Comparison of ENCODE assay signal across 26 cellular contexts in the genomic region with DNA sequence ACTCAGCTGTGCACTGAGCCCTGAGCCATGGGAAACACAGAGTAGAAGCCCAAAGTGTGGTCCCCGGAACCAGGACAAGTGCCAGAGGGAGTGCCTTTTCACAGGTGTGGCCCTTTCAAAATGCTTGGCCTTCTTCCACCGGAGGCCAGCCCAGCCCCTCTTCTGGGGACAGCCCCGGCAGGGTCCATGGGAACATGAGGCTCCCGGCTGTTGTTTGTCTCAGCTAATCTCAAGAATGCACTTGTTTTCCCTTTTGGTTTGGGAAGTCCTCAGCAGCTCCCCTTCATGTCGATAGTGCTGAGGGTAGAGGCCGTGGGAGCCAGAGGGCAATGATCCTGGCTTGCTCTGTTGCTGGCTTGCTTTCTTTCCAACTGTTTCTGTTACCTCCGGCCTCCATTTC.
"Had no signal": no experiment of that assay in that cellular context is flagged by ENCODE, and none has a peak within 500 bp of the region (broad histone marks: within the 10 kb centered on the region; RNA-seq: fewer than 3 reads in every experiment).

No MANE protein-coding gene starts in this region.

- DNase-seq: dermis blood vessel endothelial cell; effector memory CD8-positive, alpha-beta T cell; erythroblast; hypothalamus; immature natural killer cell; islet precursor cell; kidney glomerular epithelial cell; left colon; naive thymus-derived CD8-positive, alpha-beta T cell; nephron progenitor cell; nucleus accumbens; posterior cingulate gyrus; psoas muscle; right cardiac atrium; spleen; stimulated activated CD4-positive, alpha-beta T cell treated with anti-CD3 and anti-CD28 coated beads, Interleukin-4, amount 100 ng/mL, for 1 hour; stimulated activated CD8-positive, alpha-beta memory T cell treated with anti-CD3 and anti-CD28 coated beads, Interleukin-4, amount 100 ng/mL, for 48 hours; stimulated activated naive CD4-positive, alpha-beta T cell; stimulated activated naive CD8-positive, alpha-beta T cell treated with anti-CD3 and anti-CD28 coated beads, Interleukin-15, amount 100 ng/mL, for 72 hours; thyroid gland; trophoblast cell had no signal

- H3K9me3 Mint-ChIP-seq: effector memory CD8-positive, alpha-beta T cell; naive thymus-derived CD8-positive, alpha-beta T cell; stimulated activated naive CD8-positive, alpha-beta T cell treated with anti-CD3 and anti-CD28 coated beads, Interleukin-15, amount 100 ng/mL, for 72 hours had no signal

- H3K27me3 ChIP-seq: spleen, thyroid gland, vagina had no signal

- H3K4me3 Mint-ChIP-seq: effector memory CD8-positive, alpha-beta T cell; immature natural killer cell; naive thymus-derived CD8-positive, alpha-beta T cell; nephron progenitor cell; stimulated activated naive CD8-positive, alpha-beta T cell treated with anti-CD3 and anti-CD28 coated beads, Interleukin-15, amount 100 ng/mL, for 72 hours had no signal

- H3K36me3 ChIP-seq: spleen, thyroid gland, vagina had no signal

- H3K36me3 Mint-ChIP-seq: immature natural killer cell; naive thymus-derived CD8-positive, alpha-beta T cell had no signal

- H3K27ac ChIP-seq: coronary artery, psoas muscle, skin epidermis, spleen, thyroid gland, vagina had no signal

- H3K4me1 ChIP-seq: psoas muscle, spleen, thyroid gland, vagina had no signal

- ATAC-seq: effector memory CD8-positive, alpha-beta T cell; left colon; naive thymus-derived CD8-positive, alpha-beta T cell; psoas muscle; stimulated activated naive CD8-positive, alpha-beta T cell treated with anti-CD3 and anti-CD28 coated beads, Interleukin-15, amount 100 ng/mL, for 72 hours had no signal

- FAIRE-seq: endometrium, frontal cortex had no signal

- H3K4me1 Mint-ChIP-seq: immature natural killer cell; nephron progenitor cell; stimulated activated naive CD8-positive, alpha-beta T cell treated with anti-CD3 and anti-CD28 coated beads, Interleukin-15, amount 100 ng/mL, for 72 hours had no signal

- H3K4me3 ChIP-seq: coronary artery, psoas muscle, skin epidermis, spleen, thyroid gland, vagina had no signal

- H3K9me3 ChIP-seq: psoas muscle, spleen, thyroid gland, vagina had no signal

- H3K27ac Mint-ChIP-seq: effector memory CD8-positive, alpha-beta T cell; immature natural killer cell; naive thymus-derived CD8-positive, alpha-beta T cell; nephron progenitor cell; stimulated activated naive CD8-positive, alpha-beta T cell treated with anti-CD3 and anti-CD28 coated beads, Interleukin-15, amount 100 ng/mL, for 72 hours had no signal
